8 cellular contexts compared by ENCODE assay signal in genomic region chr3:23888617-23889228, GRCh38. TPM values are rescaled to one million over a fixed set of nuclear protein-coding genes. Genes with fewer than 3 reads are reported as not detected.
DNase-seq lines count a peak whose midpoint lies in the region; ATAC-seq and TF ChIP-seq lines count a peak whose summit lies in the region.

No MANE protein-coding gene starts in this region.

- 51 to 56% methylated on average over 3 of the region's 3 CpGs for WGBS in GM23248 (ENCODE audit: low coverage in 1 of 2, low lambda C conversion rate in 2 of 2, missing lambda C conversion rate in 2 of 2), 2 experiments
- WGBS in testis, 2 donors = 56 to 64% methylated on average over 3 of the region's 3 CpGs
- WGBS in lower leg skin, 2 donors = 46 to 48% methylated on average over 3 of the region's 3 CpGs

- DNase-seq in CD4-positive, alpha-beta memory T cell = peak in 4 of 5 donors; percentile 26 to 40 (median 28)
- peak; percentile 51 for DNase-seq in GM23248
- peak; percentile 9 for DNase-seq in SW480 (ENCODE audit: low spot score)
- peak; percentile 39 for DNase-seq in glomerular visceral epithelial cell (ENCODE audit: extremely low spot score)
- DNase-seq in testis = no peak
- no peak for DNase-seq in lower leg skin (ENCODE audit: low spot score in 2 of 2)

- H4K20me1 ChIP-seq in GM23248 (ENCODE audit: insufficient read depth) = no peaks in the 10 kb centered on the region

- H3K4me2 ChIP-seq in GM23248 (ENCODE audit: unreplicated experiment) = no peak overlapping the region

- no peak overlapping the region for H3K4me3 Mint-ChIP-seq in CD4-positive, alpha-beta memory T cell

- TF ChIP-seq CTCF in testis (IDR thresholded peaks at IDR 0.05) (peak; percentile 61 to 81 (median 61)), lower leg skin (IDR thresholded peaks at IDR 0.05) (peak in 1 of 3 donors; percentile 35)

- peaks cover 43% of the 10 kb centered on the region for H3K79me2 ChIP-seq in GM23248 (ENCODE audit: insufficient read depth)

- intact Hi-C loops in CD4-positive, alpha-beta memory T cell (cut with micrococcal nuclease) = loop anchor here (2.0 kb wide), 2 partner anchors 56 to 110 kb away; partner anchors contain the start of gene NR1D2
- intact Hi-C loops in testis (cut with DNase I; ENCODE audit: low total_unique reads) (no loop called here), lower leg skin (cut with DNase I; ENCODE audit: low total_unique reads) (no loop called here)

- no peaks in the 10 kb centered on the region for H3K4me1 ChIP-seq in CD4-positive, alpha-beta memory T cell (ENCODE audit: insufficient read depth, low read length)
- peaks cover 10% of the 10 kb centered on the region; the same call in 1 of the 2 replicates for H3K4me1 ChIP-seq in GM23248 (ENCODE audit: insufficient read depth)
- peaks cover under 1% of the 10 kb centered on the region for H3K4me1 ChIP-seq in testis

- H3F3A ChIP-seq in GM23248 (ENCODE audit: insufficient read depth) = no peaks in the 10 kb centered on the region; the same call in 1 of the 2 replicates

- H3K9me2 ChIP-seq in GM23248 (ENCODE audit: insufficient read depth) = no peaks in the 10 kb centered on the region

- no peak overlapping the region for H3K9ac ChIP-seq in GM23248

- H3K27me3 ChIP-seq in CD4-positive, alpha-beta memory T cell (ENCODE audit: insufficient read depth, low read length) = no peaks in the 10 kb centered on the region
- no peaks in the 10 kb centered on the region for H3K27me3 ChIP-seq in GM23248 (replicated peaks; ENCODE audit: insufficient read depth)
- H3K27me3 ChIP-seq in testis = no peaks in the 10 kb centered on the region

- POLR2A ChIA-PET in CD4-positive, alpha-beta memory T cell (lab: Charles Lee; ENCODE audit: partially characterized antibody) = interaction anchor here (2.1 kb wide), 1 partner anchor 28 kb away, joined by 10 read pairs; the partner anchor contains the start of genes NKIRAS1 and RPL15

- H3K27ac ChIP-seq in CD4-positive, alpha-beta memory T cell (ENCODE audit: low read depth, low read length) = no peak overlapping the region
- H3K27ac ChIP-seq in GM23248 (no peak overlapping the region), testis (no peak overlapping the region)

- H3K4me3 ChIP-seq in CD4-positive, alpha-beta memory T cell (ENCODE audit: low read length in 2 of 2) = no peak overlapping the region
- no peak overlapping the region for H3K4me3 ChIP-seq in GM23248
- no peak overlapping the region for H3K4me3 ChIP-seq in testis
- H3K4me3 ChIP-seq in lower leg skin (ENCODE audit: low read depth, poor library complexity, severe bottlenecking) = no peak overlapping the region

- peaks cover 0 to 5% (median 0%) of the 10 kb centered on the region in 4 donors for H3K4me1 Mint-ChIP-seq in CD4-positive, alpha-beta memory T cell

- H2AFZ ChIP-seq in GM23248 = no peak overlapping the region

- ATAC-seq in HG02884 (IDR thresholded peaks at IDR 0.05; ENCODE audit: unreplicated experiment) (no peak), HG03108 (IDR thresholded peaks at IDR 0.05; ENCODE audit: unreplicated experiment) (no peak)

- TF ChIP-seq POLR2A in testis (IDR thresholded peaks at IDR 0.05) (no peak), lower leg skin (IDR thresholded peaks at IDR 0.05) (no peak)

- no peaks in the 10 kb centered on the region for H3K9me3 ChIP-seq in CD4-positive, alpha-beta memory T cell (ENCODE audit: control insufficient read depth in 1 of 2, low read length in 2 of 2)
- H3K9me3 ChIP-seq in GM23248 (ENCODE audit: low read depth) = no peaks in the 10 kb centered on the region
- no peaks in the 10 kb centered on the region for H3K9me3 ChIP-seq in testis

- H3K27ac Mint-ChIP-seq in CD4-positive, alpha-beta memory T cell = peak overlapping the region in 1 of 7 donors; percentile 62

- in situ Hi-C loops in GM23248 (cut with MboI) = no loop called here

- peaks cover 5 to 21% of the 10 kb centered on the region in 2 donors for H3K36me3 Mint-ChIP-seq in CD4-positive, alpha-beta memory T cell

- H3K27me3 Mint-ChIP-seq in CD4-positive, alpha-beta memory T cell = no peaks in the 10 kb centered on the region

- H3K9me3 Mint-ChIP-seq in CD4-positive, alpha-beta memory T cell = no peaks in the 10 kb centered on the region

- CTCF ChIA-PET in CD4-positive, alpha-beta memory T cell (lab: Charles Lee; ENCODE audit: partially characterized antibody) = interaction anchor here (0.7 to 3.9 kb wide), 18 partner anchors 8 to 348 kb away, joined by 3 to 23 read pairs (median 4); partner anchors contain the start of genes NKIRAS1 and RPL15

- peaks cover 4% of the 10 kb centered on the region for H3K36me3 ChIP-seq in CD4-positive, alpha-beta memory T cell (ENCODE audit: insufficient read depth, low read length)
- H3K36me3 ChIP-seq in GM23248 (ENCODE audit: low read depth) (peaks cover 10% of the 10 kb centered on the region; the same call in 1 of the 2 replicates), testis (ENCODE audit: low read depth, missing control alignments) (no peaks in the 10 kb centered on the region)

RNA-seq across cellular contexts. Expression of gene NKIRAS1, which starts 28.1 kb away (rescaled TPM):
- total RNA-seq in CD4-positive, alpha-beta memory T cell = 1 to 10 TPM; 5.2 to 5.3 TPM
- polyA plus RNA-seq in CD4-positive, alpha-beta memory T cell = 1 to 10 TPM; 3.4 to 3.8 TPM
- total RNA-seq in GM23248 (2014; rRNA removed; shearing (Covaris generic)) = 15.0 and 18.5 TPM in 2 replicates
- 17.2 and 18.9 TPM in 2 replicates for polyA plus RNA-seq in GM23248 (2016; fragmentation: Nextera tagmentation; extraction: Ambion mirVana)
- 10 to 100 TPM; 37.2 to 41.1 TPM for total RNA-seq in testis
- polyA plus RNA-seq in testis (ENCODE audit: insufficient read depth, low read depth, low replicate concordance) = 35.0 TPM
- total RNA-seq in lower leg skin = 10 to 100 TPM in 2 of 4 donors, 1 to 10 TPM in 2; 6.6 to 10.5 (median 9.0) TPM

RNA-seq across cellular contexts. Expression of gene RPL15, which starts 28.2 kb away (rescaled TPM):
- total RNA-seq in CD4-positive, alpha-beta memory T cell = 1,000 to 10,000 TPM; 1,856 to 2,010 TPM
- 1,000 to 10,000 TPM; 4,646 to 4,720 TPM for polyA plus RNA-seq in CD4-positive, alpha-beta memory T cell
- total RNA-seq in GM23248 (2014; rRNA removed; shearing (Covaris generic)) = 1,523 and 2,236 TPM in 2 replicates
- polyA plus RNA-seq in GM23248 (2016; fragmentation: Nextera tagmentation; extraction: Ambion mirVana) (1,678 and 1,685 TPM in 2 replicates), testis (ENCODE audit: insufficient read depth, low read depth, low replicate concordance) (1,993 TPM)
- total RNA-seq in testis (1,000 to 10,000 TPM in 1 of 2 donors, 100 to 1,000 TPM in 1; 783 to 1,409 TPM), lower leg skin (1,000 to 10,000 TPM; 2,087 to 2,833 (median 2,394) TPM)

RNA-seq across cellular contexts. Expression of gene NR1D2, which starts 56.4 kb away (rescaled TPM):
- total RNA-seq in CD4-positive, alpha-beta memory T cell = 10 to 100 TPM; 62.2 to 68.1 TPM
- polyA plus RNA-seq in CD4-positive, alpha-beta memory T cell = 10 to 100 TPM; 28.1 to 70.5 TPM
- 10.6 and 13.0 TPM in 2 replicates for total RNA-seq in GM23248 (2014; rRNA removed; shearing (Covaris generic))
- polyA plus RNA-seq in GM23248 (2016; fragmentation: Nextera tagmentation; extraction: Ambion mirVana) (7.8 TPM in 2 replicates), testis (ENCODE audit: insufficient read depth, low read depth, low replicate concordance) (14.5 TPM)
- total RNA-seq in testis (10 to 100 TPM; 33.1 to 41.2 TPM), lower leg skin (10 to 100 TPM; 35.4 to 52.1 (median 42.1) TPM)

Comparison
In these comparisons a context has a peak if more than half of its experiments do, and no peak if none do; other contexts are left out.
1. DNase-seq: peak in CD4-positive, alpha-beta memory T cell (4 of 5), GM23248 (single experiment), SW480 (single experiment) and glomerular visceral epithelial cell (single experiment); none in testis (single experiment) and lower leg skin (0 of 2).